Comparison of ENCODE assay signal across 18 cellular contexts in genomic region chr2:120823551-120823950, GRCh38.
DNase-seq lines count a peak whose midpoint lies in the region; ATAC-seq and TF ChIP-seq lines count a peak whose summit lies in the region.
"Had no signal": no experiment of that assay in that cellular context is flagged by ENCODE, and none has a peak within 500 bp of the region (broad histone marks: within the 10 kb centered on the region; RNA-seq: fewer than 3 reads in every experiment).

No MANE protein-coding gene starts in this region.

- H3K56ac ChIP-seq in mesendoderm (ENCODE audit: low read length) = no peak overlapping the region

- peak; percentile 13 for DNase-seq in Right ventricle myocardium superior
- no peak for DNase-seq in Right ventricle myocardium inferior (ENCODE audit: missing footprints)
- no peak for DNase-seq in mesendoderm
- peak; percentile 28 to 50 for DNase-seq in aorta
- DNase-seq in HK-2 (ENCODE audit: unreplicated experiment) = no peak
- no peak for DNase-seq in stimulated activated CD4-positive, alpha-beta T cell treated with anti-CD3 and anti-CD28 coated beads, Interleukin-1b, Interleukin-23, amount 100 ng/mL, for 48 hours
- DNase-seq: CD8-positive, alpha-beta T cell; COR-L47; DMS153; DMS79 treated with DMSO at 0.1 percent for 48 hours; EL; H7 had no signal

- no peaks in the 10 kb centered on the region for H3K9me3 ChIP-seq in aorta (ENCODE audit: control insufficient read depth, low read length)

- no peak overlapping the region for H2AK5ac ChIP-seq in mesendoderm (ENCODE audit: low read length)

- no peak overlapping the region for H3K4me3 Mint-ChIP-seq in brain
- H3K4me3 Mint-ChIP-seq: CD8-positive, alpha-beta T cell; GM23338 had no signal

- H3K36me3 Mint-ChIP-seq in brain = no peaks in the 10 kb centered on the region
- H3K36me3 Mint-ChIP-seq: CD14-positive monocyte; CD8-positive, alpha-beta T cell had no signal

- H3K79me2 ChIP-seq in mesendoderm (ENCODE audit: control insufficient read depth, insufficient read depth, low read length) = peaks cover 4% of the 10 kb centered on the region

- no peak overlapping the region for H2BK120ac ChIP-seq in mesendoderm (ENCODE audit: low read depth, low read length)

- no peak overlapping the region for H3K4ac ChIP-seq in mesendoderm (ENCODE audit: low read depth, low read length)

- no peak overlapping the region for H3K18ac ChIP-seq in mesendoderm (ENCODE audit: low read length)

- H3K79me1 ChIP-seq in mesendoderm (ENCODE audit: low read length) = peaks cover 15% of the 10 kb centered on the region

- peaks cover 90% of the 10 kb centered on the region for H3K4me1 Mint-ChIP-seq in brain
- H3K4me1 Mint-ChIP-seq: CD14-positive monocyte had no signal

- ATAC-seq in Right ventricle myocardium superior (ENCODE audit: poor library complexity) (no peak), Right ventricle myocardium inferior (no peak), aorta (ENCODE audit: low FRiP score) (no peak), GM21515 (IDR thresholded peaks at IDR 0.05; ENCODE audit: unreplicated experiment) (no peak)
- ATAC-seq: CD8-positive, alpha-beta T cell; GM23338 had no signal

- intact Hi-C loops in Right ventricle myocardium superior (cut with DNase I) (no loop called here), Right ventricle myocardium inferior (cut with DNase I) (loop anchor here (10.0 kb wide), 2 partner anchors 89 to 91 kb away; partner anchors contain the start of gene GLI2), aorta (cut with DNase I) (no loop called here)

- H2BK15ac ChIP-seq in mesendoderm (replicated peaks; ENCODE audit: low read depth) = no peak overlapping the region

- no peak overlapping the region for H4K5ac ChIP-seq in mesendoderm (ENCODE audit: low read length)

- H3K23ac ChIP-seq in mesendoderm (ENCODE audit: low read length) = peak overlapping the region; percentile 18

- H3K4me3 ChIP-seq in mesendoderm (ENCODE audit: low read length) (no peak overlapping the region), aorta (ENCODE audit: low read length in 2 of 2) (no peak overlapping the region)
- H3K4me3 ChIP-seq: GM23338 had no signal

- no peaks in the 10 kb centered on the region for H3K36me3 ChIP-seq in mesendoderm (ENCODE audit: control insufficient read depth, insufficient read depth, low read length)
- H3K36me3 ChIP-seq in aorta (ENCODE audit: control insufficient read depth in 1 of 2, insufficient read depth in 2 of 2, low read length in 1 of 2) = no peaks in the 10 kb centered on the region

- H3K27ac ChIP-seq in mesendoderm (ENCODE audit: low read depth, low read length) (no peak overlapping the region), aorta (ENCODE audit: low read depth in 1 of 2, low read length in 2 of 2) (no peak overlapping the region)
- H3K27ac ChIP-seq: 22Rv1, HL-60 had no signal

- H3K27me3 ChIP-seq in mesendoderm (ENCODE audit: insufficient read depth, low read length, poor library complexity) (no peaks in the 10 kb centered on the region), aorta (ENCODE audit: control insufficient read depth in 1 of 2, insufficient read depth in 2 of 2, low read length in 1 of 2) (no peaks in the 10 kb centered on the region)

- peak overlapping the region in 3 of 5 experiments; percentile 24 to 81 (median 34) for H3K27ac Mint-ChIP-seq in brain
- H3K27ac Mint-ChIP-seq: CD14-positive monocyte; CD8-positive, alpha-beta T cell; GM23338 had no signal

- no peaks in the 10 kb centered on the region for H3K27me3 Mint-ChIP-seq in brain

- no peak overlapping the region for H3K4me2 ChIP-seq in mesendoderm (ENCODE audit: low read length)
- H3K4me2 ChIP-seq: GM23338 had no signal

- no peak overlapping the region for H4K8ac ChIP-seq in mesendoderm (ENCODE audit: low read depth, low read length)

- peaks cover 0 to 2% (median 0%) of the 10 kb centered on the region in 5 experiments for H3K9me3 Mint-ChIP-seq in brain
- H3K9me3 Mint-ChIP-seq: CD14-positive monocyte; CD8-positive, alpha-beta T cell; GM23338 had no signal

- no peak overlapping the region for H3K9ac ChIP-seq in mesendoderm (ENCODE audit: low read length)

- H3K4me1 ChIP-seq in mesendoderm (ENCODE audit: control insufficient read depth, low read depth, low read length) (peaks cover 15% of the 10 kb centered on the region), aorta (ENCODE audit: control insufficient read depth in 1 of 2, insufficient read depth in 2 of 2, low read length in 2 of 2) (no peaks in the 10 kb centered on the region)

- no peak overlapping the region for H2BK5ac ChIP-seq in mesendoderm (ENCODE audit: low read length)

- no CpG with 5 or more reads among the region's 10 CpGs for WGBS in mesendoderm (ENCODE audit: extremely low coverage, insufficient coverage, low lambda C conversion rate)
- WGBS in aorta, 2 donors = 97 to 98% methylated on average over 10 of the region's 10 CpGs

- TF ChIP-seq CTCF in brain (conservative IDR thresholded peaks at IDR 0.05) = no peak

Comparison
In these comparisons a context has a peak if more than half of its experiments do, and no peak if none do; other contexts are left out.
1. DNase-seq: peak in Right ventricle myocardium superior (single experiment) and aorta (2 of 2); none in Right ventricle myocardium inferior (single experiment), mesendoderm (single experiment), HK-2 (single experiment) and stimulated activated CD4-positive, alpha-beta T cell treated with anti-CD3 and anti-CD28 coated beads, Interleukin-1b, Interleukin-23, amount 100 ng/mL, for 48 hours (single experiment).